Comparison of ENCODE assay signal across 9 cellular contexts in the genomic region with DNA sequence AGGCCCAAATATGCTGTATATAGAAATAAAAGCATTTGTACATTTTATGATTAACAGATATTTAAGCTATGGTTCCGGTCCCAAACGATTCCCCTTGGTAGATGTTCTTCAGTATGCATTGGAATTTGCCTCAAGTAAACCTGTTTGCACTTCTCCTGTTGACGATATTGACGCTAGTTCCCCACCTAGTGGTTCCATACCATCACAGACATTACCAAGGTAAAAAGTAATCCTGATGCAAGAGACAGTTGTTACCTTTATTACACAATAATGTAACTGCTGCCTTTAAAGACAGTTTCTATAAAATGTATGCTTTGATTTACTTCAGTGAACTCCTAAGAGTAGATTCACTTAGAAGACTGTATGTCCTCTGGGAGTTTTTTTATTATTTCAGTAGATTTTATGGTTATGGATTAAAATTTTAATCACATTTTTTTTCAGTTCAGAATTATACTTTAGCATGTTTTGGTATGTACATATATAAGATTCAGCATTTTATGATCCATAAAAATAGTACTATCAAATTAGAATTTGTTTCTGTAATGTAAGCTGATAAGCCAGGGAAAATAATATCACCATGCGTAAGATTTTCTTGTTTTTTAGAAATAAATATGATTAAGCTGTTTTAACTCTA.
DNase-seq lines count a peak whose midpoint lies in the region; ATAC-seq and TF ChIP-seq lines count a peak whose summit lies in the region.
"Had no signal": no experiment of that assay in that cellular context is flagged by ENCODE, and none has a peak within 500 bp of the region (broad histone marks: within the 10 kb centered on the region; RNA-seq: fewer than 3 reads in every experiment).

No MANE protein-coding gene starts in this region.

- H3K9me3 ChIP-seq in right cardiac atrium (ENCODE audit: control insufficient read depth, low read length): no peaks in the 10 kb centered on the region

- H3K27ac ChIP-seq in right cardiac atrium (ENCODE audit: low read length): no peak overlapping the region

- H3K4me1 ChIP-seq in right cardiac atrium (ENCODE audit: control insufficient read depth, insufficient read depth, low read length): no peaks in the 10 kb centered on the region

- H3K27me3 Mint-ChIP-seq in activated CD8-positive, alpha-beta T cell treated with anti-CD3 and anti-CD28 coated beads, Interleukin-2, amount 10 ng/mL, durations not matched to agents 7 days and 5 days (ENCODE audit: low read depth): no peaks in the 10 kb centered on the region
- H3K27me3 Mint-ChIP-seq: dendritic cell treated with granulocyte-macrophage colony-stimulating factor and Interleukin-4, amounts not matched to agents 40 ng/mL and 50 ng/mL, for 4 days had no signal

- TF ChIP-seq CTCF in LNCaP clone FGC (IDR thresholded peaks at IDR 0.05; ENCODE audit: control insufficient read depth, extremely low read depth, insufficient read depth): peak; percentile 73

- peaks cover 32% of the 10 kb centered on the region for H3K4me1 Mint-ChIP-seq in activated CD8-positive, alpha-beta T cell treated with anti-CD3 and anti-CD28 coated beads, Interleukin-2, amount 10 ng/mL, durations not matched to agents 7 days and 5 days (ENCODE audit: low read depth)

- ATAC-seq in GM19468 (IDR thresholded peaks at IDR 0.05; ENCODE audit: extremely low read depth, unreplicated experiment) (peak; percentile 71), right cardiac atrium (peak; percentile 61 to 63), HG03521 (IDR thresholded peaks at IDR 0.05; ENCODE audit: unreplicated experiment) (no peak)
- no peak for ATAC-seq in activated CD8-positive, alpha-beta T cell treated with anti-CD3 and anti-CD28 coated beads, Interleukin-2, amount 10 ng/mL, durations not matched to agents 7 days and 5 days

- POLR2A ChIA-PET in activated CD8-positive, alpha-beta T cell treated with anti-CD3 and anti-CD28 coated beads, Interleukin-2, amount 10 ng/mL, durations not matched to agents 7 days and 5 days (lab: Charles Lee): no interaction called here

- DNase-seq in NCI-H748 (lab: John Stamatoyannopoulos, UW; ENCODE audit: unreplicated experiment): peak; percentile 2
- DNase-seq in NCI-H748 treated with DMSO at 0.1 percent for 48 hours (lab: John Stamatoyannopoulos, UW): no peak
- peak; percentile 56 for DNase-seq in LNCaP clone FGC (ENCODE audit: low read depth)
- peak; percentile 51 for DNase-seq in activated CD8-positive, alpha-beta T cell treated with anti-CD3 and anti-CD28 coated beads, Interleukin-2, amount 10 ng/mL, durations not matched to agents 7 days and 5 days
- no peak for DNase-seq in right cardiac atrium
- DNase-seq in smooth muscle cell of the brain vasculature (ENCODE audit: low read depth, low spot score): peak; percentile 15

- no peak overlapping the region for H3K4me3 Mint-ChIP-seq in activated CD8-positive, alpha-beta T cell treated with anti-CD3 and anti-CD28 coated beads, Interleukin-2, amount 10 ng/mL, durations not matched to agents 7 days and 5 days
- H3K4me3 Mint-ChIP-seq: dendritic cell treated with granulocyte-macrophage colony-stimulating factor and Interleukin-4, amounts not matched to agents 40 ng/mL and 50 ng/mL, for 4 days had no signal

- peaks cover 44% of the 10 kb centered on the region for H3K36me3 Mint-ChIP-seq in activated CD8-positive, alpha-beta T cell treated with anti-CD3 and anti-CD28 coated beads, Interleukin-2, amount 10 ng/mL, durations not matched to agents 7 days and 5 days (ENCODE audit: low read depth)

- no peak overlapping the region for H3K27ac Mint-ChIP-seq in activated CD8-positive, alpha-beta T cell treated with anti-CD3 and anti-CD28 coated beads, Interleukin-2, amount 10 ng/mL, durations not matched to agents 7 days and 5 days
- H3K27ac Mint-ChIP-seq: dendritic cell treated with granulocyte-macrophage colony-stimulating factor and Interleukin-4, amounts not matched to agents 40 ng/mL and 50 ng/mL, for 4 days had no signal

- no peaks in the 10 kb centered on the region for H3K27me3 ChIP-seq in right cardiac atrium (ENCODE audit: control insufficient read depth, insufficient read depth)

- CTCF ChIA-PET in activated CD8-positive, alpha-beta T cell treated with anti-CD3 and anti-CD28 coated beads, Interleukin-2, amount 10 ng/mL, durations not matched to agents 7 days and 5 days (lab: Charles Lee): interaction anchor here (0.7 to 0.9 kb wide), 4 partner anchors 41 to 295 kb away, joined by 3 to 5 read pairs (median 3); no protein-coding TSS in a partner anchor

- no peaks in the 10 kb centered on the region for H3K9me3 Mint-ChIP-seq in activated CD8-positive, alpha-beta T cell treated with anti-CD3 and anti-CD28 coated beads, Interleukin-2, amount 10 ng/mL, durations not matched to agents 7 days and 5 days (ENCODE audit: insufficient read depth)
- H3K9me3 Mint-ChIP-seq: dendritic cell treated with granulocyte-macrophage colony-stimulating factor and Interleukin-4, amounts not matched to agents 40 ng/mL and 50 ng/mL, for 4 days had no signal

- intact Hi-C loops in right cardiac atrium (cut with DNase I): loop anchor here in 1 of 4 donors (10.0 kb wide), 1 partner anchor 91 kb away; no protein-coding TSS in a partner anchor

- H3K4me3 ChIP-seq in LNCaP clone FGC (ENCODE audit: low read depth, low read length): no peak overlapping the region
- no peak overlapping the region for H3K4me3 ChIP-seq in right cardiac atrium (ENCODE audit: low read length)

- 44% methylated on average over 5 of the region's 5 CpGs for WGBS in right cardiac atrium

Comparison
In these comparisons a context has a peak if more than half of its experiments do, and no peak if none do; other contexts are left out.
1. DNase-seq: peak in NCI-H748 (single experiment), LNCaP clone FGC (single experiment), activated CD8-positive, alpha-beta T cell treated with anti-CD3 and anti-CD28 coated beads, Interleukin-2, amount 10 ng/mL, durations not matched to agents 7 days and 5 days (single experiment) and smooth muscle cell of the brain vasculature (single experiment); none in NCI-H748 treated with DMSO at 0.1 percent for 48 hours (single experiment) and right cardiac atrium (0 of 3).
2. ATAC-seq: peak in GM19468 (single experiment) and right cardiac atrium (2 of 2); none in activated CD8-positive, alpha-beta T cell treated with anti-CD3 and anti-CD28 coated beads, Interleukin-2, amount 10 ng/mL, durations not matched to agents 7 days and 5 days (single experiment) and HG03521 (single experiment).